ENCODE assay signal across 2 cellular contexts in genomic region chr17:33942414-33942813, GRCh38.
TF ChIP-seq lines count a peak whose summit lies in the region.

No MANE protein-coding gene starts in this region.

TF ChIP-seq in SK-N-SH treated with all-trans-retinoic acid at 6 μM for 48 hours, 23 proteins besides CTCF, POLR2A, EP300 and RAD21 (continued from another document):
- no peak for TF ChIP-seq CREB5 (CRISPR knock-in tag; IDR thresholded peaks at IDR 0.05; ENCODE audit: low read depth)
- no peak for TF ChIP-seq ZFP30 (CRISPR knock-in tag; IDR thresholded peaks at IDR 0.05)
- no peak for TF ChIP-seq ZC3H10 (CRISPR knock-in tag; IDR thresholded peaks at IDR 0.05)
- TF ChIP-seq ZNF565 (CRISPR knock-in tag; conservative IDR thresholded peaks at IDR 0.05; ENCODE audit: low read depth): no peak
- TF ChIP-seq, protein P1, sequence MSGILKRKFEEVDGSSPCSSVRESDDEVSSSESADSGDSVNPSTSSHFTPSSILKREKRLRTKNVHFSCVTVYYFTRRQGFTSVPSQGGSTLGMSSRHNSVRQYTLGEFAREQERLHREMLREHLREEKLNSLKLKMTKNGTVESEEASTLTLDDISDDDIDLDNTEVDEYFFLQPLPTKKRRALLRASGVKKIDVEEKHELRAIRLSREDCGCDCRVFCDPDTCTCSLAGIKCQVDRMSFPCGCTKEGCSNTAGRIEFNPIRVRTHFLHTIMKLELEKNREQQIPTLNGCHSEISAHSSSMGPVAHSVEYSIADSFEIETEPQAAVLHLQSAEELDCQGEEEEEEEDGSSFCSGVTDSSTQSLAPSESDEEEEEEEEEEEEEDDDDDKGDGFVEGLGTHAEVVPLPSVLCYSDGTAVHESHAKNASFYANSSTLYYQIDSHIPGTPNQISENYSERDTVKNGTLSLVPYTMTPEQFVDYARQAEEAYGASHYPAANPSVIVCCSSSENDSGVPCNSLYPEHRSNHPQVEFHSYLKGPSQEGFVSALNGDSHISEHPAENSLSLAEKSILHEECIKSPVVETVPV (CRISPR knock-in tag; IDR thresholded peaks at IDR 0.05): no peak
- TF ChIP-seq ARNTL (CRISPR knock-in tag; IDR thresholded peaks at IDR 0.05; ENCODE audit: borderline replicate concordance, low read depth): no peak
- no peak for TF ChIP-seq GLIS3 (CRISPR knock-in tag; IDR thresholded peaks at IDR 0.05)
- TF ChIP-seq BACH2 (CRISPR knock-in tag; IDR thresholded peaks at IDR 0.05; ENCODE audit: borderline replicate concordance): no peak
TF ChIP-seq in SK-N-SH treated with all-trans-retinoic acid at 6 μM for 48 hours: peak in this region for 0.

TF ChIP-seq in K562, 482 proteins besides CTCF, POLR2A, EP300 and RAD21 (continued from another document and continues in another):
- TF ChIP-seq, protein P2, sequence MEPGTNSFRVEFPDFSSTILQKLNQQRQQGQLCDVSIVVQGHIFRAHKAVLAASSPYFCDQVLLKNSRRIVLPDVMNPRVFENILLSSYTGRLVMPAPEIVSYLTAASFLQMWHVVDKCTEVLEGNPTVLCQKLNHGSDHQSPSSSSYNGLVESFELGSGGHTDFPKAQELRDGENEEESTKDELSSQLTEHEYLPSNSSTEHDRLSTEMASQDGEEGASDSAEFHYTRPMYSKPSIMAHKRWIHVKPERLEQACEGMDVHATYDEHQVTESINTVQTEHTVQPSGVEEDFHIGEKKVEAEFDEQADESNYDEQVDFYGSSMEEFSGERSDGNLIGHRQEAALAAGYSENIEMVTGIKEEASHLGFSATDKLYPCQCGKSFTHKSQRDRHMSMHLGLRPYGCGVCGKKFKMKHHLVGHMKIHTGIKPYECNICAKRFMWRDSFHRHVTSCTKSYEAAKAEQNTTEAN (CRISPR knock-in tag; IDR thresholded peaks at IDR 0.05): no peak
- TF ChIP-seq ZNF239 (CRISPR knock-in tag; IDR thresholded peaks at IDR 0.05): no peak
- TF ChIP-seq L3MBTL2 (IDR thresholded peaks at IDR 0.05): peak; percentile 39; the same call in 1 of the 2 replicates
- peak; percentile 88 for TF ChIP-seq ARID1B (IDR thresholded peaks at IDR 0.05)
- no peak for TF ChIP-seq NCOA2 (IDR thresholded peaks at IDR 0.05; ENCODE audit: partially characterized antibody in 2 of 2)
- 0 out of 2 replicates have a peak, but pooled peaks have one; percentile 30 for TF ChIP-seq EHMT2 (IDR thresholded peaks at IDR 0.05)
- no peak for TF ChIP-seq ZNF778 (CRISPR knock-in tag; IDR thresholded peaks at IDR 0.05)
- TF ChIP-seq, protein P3, sequence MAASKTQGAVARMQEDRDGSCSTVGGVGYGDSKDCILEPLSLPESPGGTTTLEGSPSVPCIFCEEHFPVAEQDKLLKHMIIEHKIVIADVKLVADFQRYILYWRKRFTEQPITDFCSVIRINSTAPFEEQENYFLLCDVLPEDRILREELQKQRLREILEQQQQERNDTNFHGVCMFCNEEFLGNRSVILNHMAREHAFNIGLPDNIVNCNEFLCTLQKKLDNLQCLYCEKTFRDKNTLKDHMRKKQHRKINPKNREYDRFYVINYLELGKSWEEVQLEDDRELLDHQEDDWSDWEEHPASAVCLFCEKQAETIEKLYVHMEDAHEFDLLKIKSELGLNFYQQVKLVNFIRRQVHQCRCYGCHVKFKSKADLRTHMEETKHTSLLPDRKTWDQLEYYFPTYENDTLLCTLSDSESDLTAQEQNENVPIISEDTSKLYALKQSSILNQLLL (CRISPR knock-in tag; IDR thresholded peaks at IDR 0.05; ENCODE audit: borderline replicate concordance): no peak
- TF ChIP-seq PCBP1 (IDR thresholded peaks at IDR 0.05; ENCODE audit: low read depth, low read length, poor library complexity, severe bottlenecking): no peak
- TF ChIP-seq ZNF232 (CRISPR knock-in tag; IDR thresholded peaks at IDR 0.05): no peak
- no peak for TF ChIP-seq SMAD4 (CRISPR knock-in tag; conservative IDR thresholded peaks at IDR 0.05)
- no peak for TF ChIP-seq ASH1L (IDR thresholded peaks at IDR 0.05; ENCODE audit: borderline replicate concordance, low read depth, partially characterized antibody)
- TF ChIP-seq, protein P4, sequence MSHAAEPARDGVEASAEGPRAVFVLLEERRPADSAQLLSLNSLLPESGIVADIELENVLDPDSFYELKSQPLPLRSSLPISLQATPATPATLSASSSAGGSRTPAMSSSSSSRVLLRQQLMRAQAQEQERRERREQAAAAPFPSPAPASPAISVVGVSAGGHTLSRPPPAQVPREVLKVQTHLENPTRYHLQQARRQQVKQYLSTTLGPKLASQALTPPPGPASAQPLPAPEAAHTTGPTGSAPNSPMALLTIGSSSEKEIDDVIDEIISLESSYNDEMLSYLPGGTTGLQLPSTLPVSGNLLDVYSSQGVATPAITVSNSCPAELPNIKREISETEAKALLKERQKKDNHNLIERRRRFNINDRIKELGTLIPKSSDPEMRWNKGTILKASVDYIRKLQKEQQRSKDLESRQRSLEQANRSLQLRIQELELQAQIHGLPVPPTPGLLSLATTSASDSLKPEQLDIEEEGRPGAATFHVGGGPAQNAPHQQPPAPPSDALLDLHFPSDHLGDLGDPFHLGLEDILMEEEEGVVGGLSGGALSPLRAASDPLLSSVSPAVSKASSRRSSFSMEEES (CRISPR knock-in tag; IDR thresholded peaks at IDR 0.05): no peak
- TF ChIP-seq, protein P5, sequence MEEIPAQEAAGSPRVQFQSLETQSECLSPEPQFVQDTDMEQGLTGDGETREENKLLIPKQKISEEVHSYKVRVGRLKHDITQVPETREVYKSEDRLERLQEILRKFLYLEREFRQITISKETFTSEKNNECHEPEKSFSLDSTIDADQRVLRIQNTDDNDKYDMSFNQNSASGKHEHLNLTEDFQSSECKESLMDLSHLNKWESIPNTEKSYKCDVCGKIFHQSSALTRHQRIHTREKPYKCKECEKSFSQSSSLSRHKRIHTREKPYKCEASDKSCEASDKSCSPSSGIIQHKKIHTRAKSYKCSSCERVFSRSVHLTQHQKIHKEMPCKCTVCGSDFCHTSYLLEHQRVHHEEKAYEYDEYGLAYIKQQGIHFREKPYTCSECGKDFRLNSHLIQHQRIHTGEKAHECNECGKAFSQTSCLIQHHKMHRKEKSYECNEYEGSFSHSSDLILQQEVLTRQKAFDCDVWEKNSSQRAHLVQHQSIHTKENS (CRISPR knock-in tag; IDR thresholded peaks at IDR 0.05): no peak
- peak; percentile 50; the same call in 1 of the 2 replicates for TF ChIP-seq ARID3A (IDR thresholded peaks at IDR 0.05; ENCODE audit: borderline replicate concordance, low read depth, low read length)
- TF ChIP-seq ZNF644 (tag; IDR thresholded peaks at IDR 0.05; ENCODE audit: low read depth): no peak
- TF ChIP-seq BDP1 (IDR thresholded peaks at IDR 0.05; ENCODE audit: insufficient read depth, insufficient read length): no peak
- no peak for TF ChIP-seq ZNF717 (CRISPR knock-in tag; IDR thresholded peaks at IDR 0.05)
- TF ChIP-seq ZC3H4 (CRISPR knock-in tag; IDR thresholded peaks at IDR 0.05; ENCODE audit: borderline replicate concordance): no peak
- no peak for TF ChIP-seq NBN (IDR thresholded peaks at IDR 0.05; ENCODE audit: low read depth)
- TF ChIP-seq IFI16 (CRISPR knock-in tag; IDR thresholded peaks at IDR 0.05): no peak
- TF ChIP-seq EP400 (IDR thresholded peaks at IDR 0.05): no peak
- TF ChIP-seq, protein P6, sequence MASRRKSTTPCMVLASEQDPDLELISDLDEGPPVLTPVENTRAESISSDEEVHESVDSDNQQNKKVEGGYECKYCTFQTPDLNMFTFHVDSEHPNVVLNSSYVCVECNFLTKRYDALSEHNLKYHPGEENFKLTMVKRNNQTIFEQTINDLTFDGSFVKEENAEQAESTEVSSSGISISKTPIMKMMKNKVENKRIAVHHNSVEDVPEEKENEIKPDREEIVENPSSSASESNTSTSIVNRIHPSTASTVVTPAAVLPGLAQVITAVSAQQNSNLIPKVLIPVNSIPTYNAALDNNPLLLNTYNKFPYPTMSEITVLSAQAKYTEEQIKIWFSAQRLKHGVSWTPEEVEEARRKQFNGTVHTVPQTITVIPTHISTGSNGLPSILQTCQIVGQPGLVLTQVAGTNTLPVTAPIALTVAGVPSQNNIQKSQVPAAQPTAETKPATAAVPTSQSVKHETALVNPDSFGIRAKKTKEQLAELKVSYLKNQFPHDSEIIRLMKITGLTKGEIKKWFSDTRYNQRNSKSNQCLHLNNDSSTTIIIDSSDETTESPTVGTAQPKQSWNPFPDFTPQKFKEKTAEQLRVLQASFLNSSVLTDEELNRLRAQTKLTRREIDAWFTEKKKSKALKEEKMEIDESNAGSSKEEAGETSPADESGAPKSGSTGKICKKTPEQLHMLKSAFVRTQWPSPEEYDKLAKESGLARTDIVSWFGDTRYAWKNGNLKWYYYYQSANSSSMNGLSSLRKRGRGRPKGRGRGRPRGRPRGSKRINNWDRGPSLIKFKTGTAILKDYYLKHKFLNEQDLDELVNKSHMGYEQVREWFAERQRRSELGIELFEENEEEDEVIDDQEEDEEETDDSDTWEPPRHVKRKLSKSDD (conservative IDR thresholded peaks at IDR 0.05; ENCODE audit: low read length): no peak
- TF ChIP-seq KLF10 (CRISPR knock-in tag; IDR thresholded peaks at IDR 0.05): no peak
- TF ChIP-seq POLR3A (IDR thresholded peaks at IDR 0.05; ENCODE audit: borderline replicate concordance, extremely low read depth, insufficient read depth, insufficient read length): no peak
- TF ChIP-seq RFX1 (IDR thresholded peaks at IDR 0.05): peak; percentile 95
- TF ChIP-seq SREBF1 (IDR thresholded peaks at IDR 0.05; ENCODE audit: borderline replicate concordance, low read depth, low read length): no peak
- no peak for TF ChIP-seq ZNF23 (CRISPR knock-in tag; IDR thresholded peaks at IDR 0.05)
- no peak for TF ChIP-seq MITF (IDR thresholded peaks at IDR 0.05)
- no peak for TF ChIP-seq SUPT5H (IDR thresholded peaks at IDR 0.05)
- TF ChIP-seq ZNF146 (CRISPR knock-in tag; IDR thresholded peaks at IDR 0.05; ENCODE audit: unreplicated experiment): no peak
- peak; percentile 53 for TF ChIP-seq MAFG (tag; conservative IDR thresholded peaks at IDR 0.05)
- no peak for TF ChIP-seq ZNF431 (CRISPR knock-in tag; IDR thresholded peaks at IDR 0.05)
- TF ChIP-seq, protein P7, sequence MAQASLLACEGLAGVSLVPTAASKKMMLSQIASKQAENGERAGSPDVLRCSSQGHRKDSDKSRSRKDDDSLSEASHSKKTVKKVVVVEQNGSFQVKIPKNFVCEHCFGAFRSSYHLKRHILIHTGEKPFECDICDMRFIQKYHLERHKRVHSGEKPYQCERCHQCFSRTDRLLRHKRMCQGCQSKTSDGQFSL (CRISPR knock-in tag; IDR thresholded peaks at IDR 0.05): no peak
- TF ChIP-seq, protein P7 (tag; IDR thresholded peaks at IDR 0.05): no peak
- TF ChIP-seq FOXK2 (conservative IDR thresholded peaks at IDR 0.05 in 1 of 2, IDR thresholded peaks at IDR 0.05 in 1 of 2; ENCODE audit: low read depth in 2 of 2): no peak
- TF ChIP-seq, protein P8, sequence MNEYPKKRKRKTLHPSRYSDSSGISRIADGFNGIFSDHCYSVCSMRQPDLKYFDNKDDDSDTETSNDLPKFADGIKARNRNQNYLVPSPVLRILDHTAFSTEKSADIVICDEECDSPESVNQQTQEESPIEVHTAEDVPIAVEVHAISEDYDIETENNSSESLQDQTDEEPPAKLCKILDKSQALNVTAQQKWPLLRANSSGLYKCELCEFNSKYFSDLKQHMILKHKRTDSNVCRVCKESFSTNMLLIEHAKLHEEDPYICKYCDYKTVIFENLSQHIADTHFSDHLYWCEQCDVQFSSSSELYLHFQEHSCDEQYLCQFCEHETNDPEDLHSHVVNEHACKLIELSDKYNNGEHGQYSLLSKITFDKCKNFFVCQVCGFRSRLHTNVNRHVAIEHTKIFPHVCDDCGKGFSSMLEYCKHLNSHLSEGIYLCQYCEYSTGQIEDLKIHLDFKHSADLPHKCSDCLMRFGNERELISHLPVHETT (CRISPR knock-in tag; conservative IDR thresholded peaks at IDR 0.05 in 1 of 2, IDR thresholded peaks at IDR 0.05 in 1 of 2): no peak
- no peak for TF ChIP-seq SRSF3 (IDR thresholded peaks at IDR 0.05; ENCODE audit: insufficient read depth, low read length)
- TF ChIP-seq HNRNPLL (IDR thresholded peaks at IDR 0.05; ENCODE audit: low read depth, low read length, poor library complexity, severe bottlenecking): no peak
